In the genomic region with DNA sequence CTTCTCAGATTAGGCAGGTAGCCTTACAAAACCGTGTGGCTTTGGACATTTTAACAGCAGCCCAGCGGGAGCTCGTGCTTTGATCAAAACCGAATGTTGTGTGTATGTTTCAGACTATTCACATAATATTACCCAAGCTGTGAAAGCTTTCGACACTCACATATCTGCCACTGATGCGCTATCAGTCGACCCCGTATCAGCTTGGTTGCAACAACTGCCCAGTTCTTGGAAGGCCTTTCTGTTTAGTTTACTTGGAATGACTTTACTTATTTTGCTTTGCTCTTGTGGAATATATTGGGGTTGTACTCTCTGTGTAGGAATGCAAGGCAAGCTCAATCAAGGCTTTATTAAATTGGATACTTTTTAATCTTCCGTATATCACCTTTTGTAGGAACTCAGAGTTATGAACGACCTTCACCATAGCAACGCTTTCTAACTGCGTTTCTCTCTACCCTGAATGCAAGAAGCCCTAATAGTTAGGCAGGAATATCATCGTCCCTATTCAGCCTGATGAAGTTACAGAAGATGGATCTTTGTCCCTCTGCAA, we compare ENCODE assay signal across 28 cellular contexts.
"Had no signal": no experiment of that assay in that cellular context is flagged by ENCODE, and none has a peak within 500 bp of the region (broad histone marks: within the 10 kb centered on the region; RNA-seq: fewer than 3 reads in every experiment).

No MANE protein-coding gene starts in this region.

- H3K4me3 ChIP-seq: stomach, suprapubic skin, testis, thoracic aorta, thyroid gland, tibial artery, tibial nerve, transverse colon, upper lobe of left lung, upper lobe of right lung, uterus, vagina had no signal

- H3K36me3 Mint-ChIP-seq: stimulated activated effector memory CD8-positive, alpha-beta T cell treated with anti-CD3 and anti-CD28 coated beads, Interleukin-12 subunit alpha, Interleukin-12 subunit beta, amount 100 ng/mL, for 72 hours; stimulated activated memory B cell treated with anti-CD40 and anti-IgM and Interleukin-4, amounts not matched to agents 10 μg/mL and 1 μg/mL and 100 μg/mL, for 72 hours; stimulated activated naive B cell treated with anti-CD40 and anti-IgM and Interleukin-4, amounts not matched to agents 10 μg/mL and 1 μg/mL and 100 μg/mL, for 72 hours; type B pancreatic cell had no signal

- H3K27me3 ChIP-seq: suprapubic skin, testis, thyroid gland, tibial artery, tibial nerve, transverse colon, upper lobe of left lung, upper lobe of right lung, uterus, vagina had no signal

- H3K36me3 ChIP-seq: stomach, suprapubic skin, thoracic aorta, thyroid gland, tibial artery, tibial nerve, transverse colon, upper lobe of left lung, upper lobe of right lung, uterus, vagina had no signal

- DNase-seq: stimulated activated CD4-positive, alpha-beta T cell treated with anti-CD3 and anti-CD28 coated beads, Interleukin-2, amount 100 ng/mL, for 48 hours; stimulated activated CD4-positive, alpha-beta T cell treated with anti-CD3 and anti-CD28 coated beads, Interleukin-4, amount 100 ng/mL, for 1 hour; stimulated activated CD4-positive, alpha-beta T cell treated with anti-CD3 and anti-CD28 coated beads, Interleukin-4, amount 100 ng/mL, for 24 hours; stimulated activated CD4-positive, alpha-beta T cell treated with anti-CD3 and anti-CD28 coated beads, Interleukin-4, amount 100 ng/mL, for 4 hours; stimulated activated CD8-positive, alpha-beta memory T cell treated with anti-CD3 and anti-CD28 coated beads, Interleukin-4, amount 100 ng/mL, for 48 hours; stimulated activated naive B cell treated with anti-CD40 and anti-IgM and Interleukin-4, amounts not matched to agents 10 μg/mL and 1 μg/mL and 100 μg/mL, for 72 hours; stimulated activated naive CD4-positive, alpha-beta T cell; stimulated activated naive CD4-positive, alpha-beta T cell treated with Interleukin-2 at 50 U/mL for 16 hours; stimulated activated naive CD8-positive, alpha-beta T cell treated with anti-CD3 and anti-CD28 coated beads, Interleukin-15, amount 100 ng/mL, for 72 hours; stimulated activated naive CD8-positive, alpha-beta T cell treated with anti-CD3 and anti-CD28 coated beads, Interleukin-15, Interleukin-2, amounts not matched to agents 100 U/mL and 50 U/mL, for 24 hours; stomach; substantia nigra; testis; thyroid gland; tibial artery; transverse colon; upper lobe of left lung; upper lobe of right lung; uterus had no signal

- H3K9me3 ChIP-seq: stomach, suprapubic skin, testis, thoracic aorta, thyroid gland, tibial artery, tibial nerve, transverse colon, upper lobe of left lung, upper lobe of right lung, uterus, vagina had no signal

- H3K27ac ChIP-seq: stomach, suprapubic skin, testis, thoracic aorta, thyroid gland, tibial artery, tibial nerve, transverse colon, upper lobe of left lung, upper lobe of right lung, uterus, vagina had no signal

- H3K27me3 Mint-ChIP-seq: stimulated activated memory B cell treated with anti-CD40 and anti-IgM and Interleukin-4, amounts not matched to agents 10 μg/mL and 1 μg/mL and 100 μg/mL, for 72 hours; stimulated activated naive CD8-positive, alpha-beta T cell treated with anti-CD3 and anti-CD28 coated beads, Interleukin-15, Interleukin-2, amounts not matched to agents 100 ng/mL and 50 ng/mL, for 24 hours; type B pancreatic cell had no signal

- H3K4me3 Mint-ChIP-seq: stimulated activated effector memory CD8-positive, alpha-beta T cell treated with anti-CD3 and anti-CD28 coated beads, Interleukin-12 subunit alpha, Interleukin-12 subunit beta, amount 100 ng/mL, for 72 hours; stimulated activated memory B cell treated with anti-CD40 and anti-IgM and Interleukin-4, amounts not matched to agents 10 μg/mL and 1 μg/mL and 100 μg/mL, for 72 hours; stimulated activated naive B cell treated with anti-CD40 and anti-IgM and Interleukin-4, amounts not matched to agents 10 μg/mL and 1 μg/mL and 100 μg/mL, for 72 hours; stimulated activated naive CD8-positive, alpha-beta T cell treated with anti-CD3 and anti-CD28 coated beads, Interleukin-15, amount 100 ng/mL, for 72 hours; stimulated activated naive CD8-positive, alpha-beta T cell treated with anti-CD3 and anti-CD28 coated beads, Interleukin-15, Interleukin-2, amounts not matched to agents 100 ng/mL and 50 ng/mL, for 24 hours; type B pancreatic cell had no signal

- H3K27ac Mint-ChIP-seq: stimulated activated effector memory CD8-positive, alpha-beta T cell treated with anti-CD3 and anti-CD28 coated beads, Interleukin-12 subunit alpha, Interleukin-12 subunit beta, amount 100 ng/mL, for 72 hours; stimulated activated memory B cell treated with anti-CD40 and anti-IgM and Interleukin-4, amounts not matched to agents 10 μg/mL and 1 μg/mL and 100 μg/mL, for 72 hours; stimulated activated naive B cell treated with anti-CD40 and anti-IgM and Interleukin-4, amounts not matched to agents 10 μg/mL and 1 μg/mL and 100 μg/mL, for 72 hours; stimulated activated naive CD8-positive, alpha-beta T cell treated with anti-CD3 and anti-CD28 coated beads, Interleukin-15, Interleukin-2, amounts not matched to agents 100 ng/mL and 50 ng/mL, for 24 hours; type B pancreatic cell had no signal

- H3K9me3 Mint-ChIP-seq: stimulated activated effector memory CD8-positive, alpha-beta T cell treated with anti-CD3 and anti-CD28 coated beads, Interleukin-12 subunit alpha, Interleukin-12 subunit beta, amount 100 ng/mL, for 72 hours; stimulated activated memory B cell treated with anti-CD40 and anti-IgM and Interleukin-4, amounts not matched to agents 10 μg/mL and 1 μg/mL and 100 μg/mL, for 72 hours; stimulated activated naive B cell treated with anti-CD40 and anti-IgM and Interleukin-4, amounts not matched to agents 10 μg/mL and 1 μg/mL and 100 μg/mL, for 72 hours; stimulated activated naive CD8-positive, alpha-beta T cell treated with anti-CD3 and anti-CD28 coated beads, Interleukin-15, Interleukin-2, amounts not matched to agents 100 ng/mL and 50 ng/mL, for 24 hours; type B pancreatic cell had no signal

- FAIRE-seq: urothelium cell line had no signal

- H3K4me1 Mint-ChIP-seq: stimulated activated effector memory CD8-positive, alpha-beta T cell treated with anti-CD3 and anti-CD28 coated beads, Interleukin-12 subunit alpha, Interleukin-12 subunit beta, amount 100 ng/mL, for 72 hours; stimulated activated memory B cell treated with anti-CD40 and anti-IgM and Interleukin-4, amounts not matched to agents 10 μg/mL and 1 μg/mL and 100 μg/mL, for 72 hours; stimulated activated naive B cell treated with anti-CD40 and anti-IgM and Interleukin-4, amounts not matched to agents 10 μg/mL and 1 μg/mL and 100 μg/mL, for 72 hours; stimulated activated naive CD8-positive, alpha-beta T cell treated with anti-CD3 and anti-CD28 coated beads, Interleukin-15, amount 100 ng/mL, for 72 hours had no signal

- H3K4me1 ChIP-seq: stomach, suprapubic skin, testis, thyroid gland, tibial artery, tibial nerve, transverse colon, upper lobe of left lung, upper lobe of right lung, uterus, vagina had no signal

- ATAC-seq: stimulated activated effector memory CD8-positive, alpha-beta T cell treated with anti-CD3 and anti-CD28 coated beads, Interleukin-12 subunit alpha, Interleukin-12 subunit beta, amount 100 ng/mL, for 72 hours; stimulated activated memory B cell treated with anti-CD40 and anti-IgM and Interleukin-4, amounts not matched to agents 10 μg/mL and 1 μg/mL and 100 μg/mL, for 72 hours; stimulated activated naive B cell treated with anti-CD40 and anti-IgM and Interleukin-4, amounts not matched to agents 10 μg/mL and 1 μg/mL and 100 μg/mL, for 72 hours; stimulated activated naive CD8-positive, alpha-beta T cell treated with anti-CD3 and anti-CD28 coated beads, Interleukin-15, amount 100 ng/mL, for 72 hours; stimulated activated naive CD8-positive, alpha-beta T cell treated with anti-CD3 and anti-CD28 coated beads, Interleukin-15, Interleukin-2, amounts not matched to agents 100 U/mL and 50 U/mL, for 24 hours; upper lobe of right lung had no signal
